ENCODE assay signal across 23 cellular contexts in the genomic region with DNA sequence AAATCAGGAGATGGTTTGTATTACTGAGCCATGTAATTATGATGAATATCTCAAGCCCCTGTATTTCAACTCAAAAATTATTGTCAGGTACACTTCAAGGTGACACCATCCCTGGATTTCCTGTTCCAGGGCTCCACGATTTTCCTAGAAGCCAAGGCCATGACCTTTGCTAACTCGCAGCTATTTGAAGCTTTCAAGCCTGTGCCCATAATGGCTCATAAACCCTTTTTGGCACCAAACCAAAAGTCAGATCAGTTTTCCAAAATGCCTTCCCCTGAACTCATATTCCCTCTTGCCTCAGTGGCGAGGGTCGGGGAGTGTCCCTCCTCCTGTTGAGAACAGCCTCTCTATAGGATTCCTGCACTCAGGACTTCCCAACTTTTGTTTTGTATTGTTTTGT.
"Had no signal": no experiment of that assay in that cellular context is flagged by ENCODE, and none has a peak within 500 bp of the region (broad histone marks: within the 10 kb centered on the region; RNA-seq: fewer than 3 reads in every experiment).

No MANE protein-coding gene starts in this region.

- H3K4me3 Mint-ChIP-seq: activated CD8-positive, alpha-beta T cell treated with anti-CD3 and anti-CD28 coated beads, Interleukin-2, amount 10 ng/mL, durations not matched to agents 7 days and 5 days; brain; memory B cell; naive B cell; stimulated activated effector memory CD8-positive, alpha-beta T cell treated with anti-CD3 and anti-CD28 coated beads, Interleukin-12 subunit alpha, Interleukin-12 subunit beta, amount 100 ng/mL, for 72 hours; stimulated activated naive CD8-positive, alpha-beta T cell treated with anti-CD3 and anti-CD28 coated beads, Interleukin-15, amount 100 ng/mL, for 72 hours had no signal

- H3K9me3 ChIP-seq: mucosa of descending colon, right lobe of liver, tibial artery had no signal

- H3K27me3 Mint-ChIP-seq: brain; memory B cell; naive B cell; stimulated activated naive CD8-positive, alpha-beta T cell treated with anti-CD3 and anti-CD28 coated beads, Interleukin-15, amount 100 ng/mL, for 72 hours had no signal

- FAIRE-seq: small intestine, TTC549, urothelium cell line had no signal

- H3K27me3 ChIP-seq: right lobe of liver, tibial artery had no signal

- H3K4me1 Mint-ChIP-seq: stimulated activated naive CD8-positive, alpha-beta T cell treated with anti-CD3 and anti-CD28 coated beads, Interleukin-15, amount 100 ng/mL, for 72 hours had no signal

- H3K36me3 ChIP-seq: right lobe of liver, tibial artery, WERI-Rb-1 had no signal

- H3K9me3 Mint-ChIP-seq: activated naive CD4-positive, alpha-beta T cell treated with anti-CD3 and anti-CD28 coated beads, Interleukin-2, amount 50 U/mL, for 72 hours; memory B cell; naive B cell; stimulated activated effector memory CD8-positive, alpha-beta T cell treated with anti-CD3 and anti-CD28 coated beads, Interleukin-12 subunit alpha, Interleukin-12 subunit beta, amount 100 ng/mL, for 72 hours; stimulated activated naive CD8-positive, alpha-beta T cell treated with anti-CD3 and anti-CD28 coated beads, Interleukin-15, amount 100 ng/mL, for 72 hours had no signal

- ATAC-seq: activated CD8-positive, alpha-beta T cell treated with anti-CD3 and anti-CD28 coated beads, Interleukin-2, amount 10 ng/mL, durations not matched to agents 7 days and 5 days; activated naive CD4-positive, alpha-beta T cell treated with anti-CD3 and anti-CD28 coated beads, Interleukin-2, amount 50 U/mL, for 72 hours; mucosa of descending colon; right lobe of liver; stimulated activated effector memory CD8-positive, alpha-beta T cell treated with anti-CD3 and anti-CD28 coated beads, Interleukin-12 subunit alpha, Interleukin-12 subunit beta, amount 100 ng/mL, for 72 hours; stimulated activated naive CD8-positive, alpha-beta T cell treated with anti-CD3 and anti-CD28 coated beads, Interleukin-15, amount 100 ng/mL, for 72 hours had no signal

- H3K4me3 ChIP-seq: mucosa of descending colon, right lobe of liver, tibial artery had no signal

- H3K27ac ChIP-seq: right lobe of liver, tibial artery, WERI-Rb-1 had no signal

- H3K4me1 ChIP-seq: right lobe of liver had no signal

- H3K27ac Mint-ChIP-seq: activated CD8-positive, alpha-beta T cell treated with anti-CD3 and anti-CD28 coated beads, Interleukin-2, amount 10 ng/mL, durations not matched to agents 7 days and 5 days; activated naive CD4-positive, alpha-beta T cell treated with anti-CD3 and anti-CD28 coated beads, Interleukin-2, amount 50 U/mL, for 72 hours; brain; memory B cell; stimulated activated effector memory CD8-positive, alpha-beta T cell treated with anti-CD3 and anti-CD28 coated beads, Interleukin-12 subunit alpha, Interleukin-12 subunit beta, amount 100 ng/mL, for 72 hours had no signal

- H3K36me3 Mint-ChIP-seq: activated naive CD4-positive, alpha-beta T cell treated with anti-CD3 and anti-CD28 coated beads, Interleukin-2, amount 50 U/mL, for 72 hours; memory B cell; naive B cell; stimulated activated effector memory CD8-positive, alpha-beta T cell treated with anti-CD3 and anti-CD28 coated beads, Interleukin-12 subunit alpha, Interleukin-12 subunit beta, amount 100 ng/mL, for 72 hours had no signal

- DNase-seq: activated CD4-positive, alpha-beta T cell treated with anti-CD3 and anti-CD28 coated beads for 1 hour; activated CD4-positive, alpha-beta T cell treated with anti-CD3 and anti-CD28 coated beads, Interleukin-2, amount 50 U/mL, for 1 hour; activated CD8-positive, alpha-beta T cell treated with anti-CD3 and anti-CD28 coated beads, Interleukin-2, amount 10 ng/mL, durations not matched to agents 7 days and 5 days; activated gamma-delta T cell treated with Interleukin-2 at 50 U/mL for 16 hours; caudate nucleus; effector memory CD4-positive, alpha-beta T cell; foreskin melanocyte; hippocampal formation; mucosa of descending colon; naive B cell; nucleus accumbens; small intestine; stimulated activated CD4-positive, alpha-beta T cell treated with anti-CD3 and anti-CD28 coated beads, Interleukin-2, amount 100 ng/mL, for 24 hours; stimulated activated naive CD8-positive, alpha-beta T cell treated with anti-CD3 and anti-CD28 coated beads, Interleukin-15, amount 100 ng/mL, for 72 hours; tibial artery; WERI-Rb-1 had no signal
